Comparison of ENCODE assay signal across 1 cellular context in genomic region chr10:78029294-78030226, GRCh38.
TF ChIP-seq lines count a peak whose summit lies in the region.

Gene POLR3A, minus strand, starts transcription at chr10:78029515. Its CDS starts 108 bp downstream, at chr10:78029407.

TF ChIP-seq in K562, 482 proteins besides CTCF, POLR2A, EP300 and RAD21 (continued from another document and continues in another):
- TF ChIP-seq ZNF146 (CRISPR knock-in tag; IDR thresholded peaks at IDR 0.05; ENCODE audit: unreplicated experiment), result no peak
- no peak for TF ChIP-seq ZNF277 (CRISPR knock-in tag; IDR thresholded peaks at IDR 0.05; ENCODE audit: borderline replicate concordance)
- peak; percentile 70; the same call in 1 of the 2 replicates for TF ChIP-seq RNF2 (IDR thresholded peaks at IDR 0.05)
- peak; percentile 86 for TF ChIP-seq C11orf30 (IDR thresholded peaks at IDR 0.05; ENCODE audit: low read depth)
- peak; percentile 21; the same call in 1 of the 2 replicates for TF ChIP-seq ZNF584 (CRISPR knock-in tag; IDR thresholded peaks at IDR 0.05; ENCODE audit: low read depth)
- TF ChIP-seq ZNF311 (CRISPR knock-in tag; IDR thresholded peaks at IDR 0.05), result peak; percentile 50; the same call in 1 of the 2 replicates
- no peak for TF ChIP-seq CBX1 (IDR thresholded peaks at IDR 0.05; ENCODE audit: low read depth)
- peak; percentile 74 for TF ChIP-seq BRD4 (IDR thresholded peaks at IDR 0.05)
- TF ChIP-seq SMAD1 (IDR thresholded peaks at IDR 0.05; ENCODE audit: low read depth, low read length, partially characterized antibody), result peak; percentile 19
- peak; percentile 88 for TF ChIP-seq TFAP4 (CRISPR knock-in tag; IDR thresholded peaks at IDR 0.05; ENCODE audit: borderline replicate concordance)
- TF ChIP-seq, protein P1, sequence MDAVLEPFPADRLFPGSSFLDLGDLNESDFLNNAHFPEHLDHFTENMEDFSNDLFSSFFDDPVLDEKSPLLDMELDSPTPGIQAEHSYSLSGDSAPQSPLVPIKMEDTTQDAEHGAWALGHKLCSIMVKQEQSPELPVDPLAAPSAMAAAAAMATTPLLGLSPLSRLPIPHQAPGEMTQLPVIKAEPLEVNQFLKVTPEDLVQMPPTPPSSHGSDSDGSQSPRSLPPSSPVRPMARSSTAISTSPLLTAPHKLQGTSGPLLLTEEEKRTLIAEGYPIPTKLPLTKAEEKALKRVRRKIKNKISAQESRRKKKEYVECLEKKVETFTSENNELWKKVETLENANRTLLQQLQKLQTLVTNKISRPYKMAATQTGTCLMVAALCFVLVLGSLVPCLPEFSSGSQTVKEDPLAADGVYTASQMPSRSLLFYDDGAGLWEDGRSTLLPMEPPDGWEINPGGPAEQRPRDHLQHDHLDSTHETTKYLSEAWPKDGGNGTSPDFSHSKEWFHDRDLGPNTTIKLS (IDR thresholded peaks at IDR 0.05; ENCODE audit: borderline replicate concordance, low read depth), result peak; percentile 88
- no peak for TF ChIP-seq NCOA6 (IDR thresholded peaks at IDR 0.05)
- no peak for TF ChIP-seq ZNF124 (CRISPR knock-in tag; IDR thresholded peaks at IDR 0.05)
- TF ChIP-seq, protein P2, sequence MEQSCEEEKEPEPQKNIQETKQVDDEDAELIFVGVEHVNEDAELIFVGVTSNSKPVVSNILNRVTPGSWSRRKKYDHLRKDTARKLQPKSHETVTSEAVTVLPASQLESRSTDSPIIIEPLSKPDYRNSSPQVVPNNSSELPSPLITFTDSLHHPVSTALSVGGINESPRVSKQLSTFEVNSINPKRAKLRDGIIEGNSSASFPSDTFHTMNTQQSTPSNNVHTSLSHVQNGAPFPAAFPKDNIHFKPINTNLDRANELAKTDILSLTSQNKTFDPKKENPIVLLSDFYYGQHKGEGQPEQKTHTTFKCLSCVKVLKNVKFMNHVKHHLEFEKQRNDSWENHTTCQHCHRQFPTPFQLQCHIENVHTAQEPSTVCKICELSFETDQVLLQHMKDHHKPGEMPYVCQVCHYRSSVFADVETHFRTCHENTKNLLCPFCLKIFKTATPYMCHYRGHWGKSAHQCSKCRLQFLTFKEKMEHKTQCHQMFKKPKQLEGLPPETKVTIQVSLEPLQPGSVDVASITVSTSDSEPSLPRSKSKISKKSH (CRISPR knock-in tag; IDR thresholded peaks at IDR 0.05), result no peak
- TF ChIP-seq PTTG1 (tag; IDR thresholded peaks at IDR 0.05; ENCODE audit: low read depth), result peak; percentile 40; the same call in 1 of the 2 replicates
- TF ChIP-seq HLTF (IDR thresholded peaks at IDR 0.05), result peak; percentile 43; the same call in 1 of the 2 replicates
- TF ChIP-seq, protein P3, sequence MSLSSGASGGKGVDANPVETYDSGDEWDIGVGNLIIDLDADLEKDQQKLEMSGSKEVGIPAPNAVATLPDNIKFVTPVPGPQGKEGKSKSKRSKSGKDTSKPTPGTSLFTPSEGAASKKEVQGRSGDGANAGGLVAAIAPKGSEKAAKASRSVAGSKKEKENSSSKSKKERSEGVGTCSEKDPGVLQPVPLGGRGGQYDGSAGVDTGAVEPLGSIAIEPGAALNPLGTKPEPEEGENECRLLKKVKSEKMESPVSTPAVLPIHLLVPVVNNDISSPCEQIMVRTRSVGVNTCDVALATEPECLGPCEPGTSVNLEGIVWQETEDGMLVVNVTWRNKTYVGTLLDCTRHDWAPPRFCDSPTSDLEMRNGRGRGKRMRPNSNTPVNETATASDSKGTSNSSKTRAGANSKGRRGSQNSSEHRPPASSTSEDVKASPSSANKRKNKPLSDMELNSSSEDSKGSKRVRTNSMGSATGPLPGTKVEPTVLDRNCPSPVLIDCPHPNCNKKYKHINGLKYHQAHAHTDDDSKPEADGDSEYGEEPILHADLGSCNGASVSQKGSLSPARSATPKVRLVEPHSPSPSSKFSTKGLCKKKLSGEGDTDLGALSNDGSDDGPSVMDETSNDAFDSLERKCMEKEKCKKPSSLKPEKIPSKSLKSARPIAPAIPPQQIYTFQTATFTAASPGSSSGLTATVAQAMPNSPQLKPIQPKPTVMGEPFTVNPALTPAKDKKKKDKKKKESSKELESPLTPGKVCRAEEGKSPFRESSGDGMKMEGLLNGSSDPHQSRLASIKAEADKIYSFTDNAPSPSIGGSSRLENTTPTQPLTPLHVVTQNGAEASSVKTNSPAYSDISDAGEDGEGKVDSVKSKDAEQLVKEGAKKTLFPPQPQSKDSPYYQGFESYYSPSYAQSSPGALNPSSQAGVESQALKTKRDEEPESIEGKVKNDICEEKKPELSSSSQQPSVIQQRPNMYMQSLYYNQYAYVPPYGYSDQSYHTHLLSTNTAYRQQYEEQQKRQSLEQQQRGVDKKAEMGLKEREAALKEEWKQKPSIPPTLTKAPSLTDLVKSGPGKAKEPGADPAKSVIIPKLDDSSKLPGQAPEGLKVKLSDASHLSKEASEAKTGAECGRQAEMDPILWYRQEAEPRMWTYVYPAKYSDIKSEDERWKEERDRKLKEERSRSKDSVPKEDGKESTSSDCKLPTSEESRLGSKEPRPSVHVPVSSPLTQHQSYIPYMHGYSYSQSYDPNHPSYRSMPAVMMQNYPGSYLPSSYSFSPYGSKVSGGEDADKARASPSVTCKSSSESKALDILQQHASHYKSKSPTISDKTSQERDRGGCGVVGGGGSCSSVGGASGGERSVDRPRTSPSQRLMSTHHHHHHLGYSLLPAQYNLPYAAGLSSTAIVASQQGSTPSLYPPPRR (CRISPR knock-in tag; IDR thresholded peaks at IDR 0.05; ENCODE audit: borderline replicate concordance), result peak; percentile 34; the same call in 1 of the 2 replicates
- TF ChIP-seq ERF (CRISPR knock-in tag; IDR thresholded peaks at IDR 0.05), result no peak
- peak; percentile 57; the same call in 1 of the 2 replicates for TF ChIP-seq ZKSCAN1 (IDR thresholded peaks at IDR 0.05; ENCODE audit: low read depth, low read length)
- TF ChIP-seq NR1H2 (CRISPR knock-in tag; IDR thresholded peaks at IDR 0.05), result no peak
- no peak for TF ChIP-seq FOXA1 (IDR thresholded peaks at IDR 0.05; ENCODE audit: borderline replicate concordance)
- TF ChIP-seq HSF4 (CRISPR knock-in tag; IDR thresholded peaks at IDR 0.05; ENCODE audit: borderline replicate concordance), result no peak
- peak; percentile 59 for TF ChIP-seq TAF9B (IDR thresholded peaks at IDR 0.05; ENCODE audit: partially characterized antibody)
- TF ChIP-seq THRA (IDR thresholded peaks at IDR 0.05), result no peak
- no peak for TF ChIP-seq YBX1 (IDR thresholded peaks at IDR 0.05)
- TF ChIP-seq HIVEP1 (CRISPR knock-in tag; IDR thresholded peaks at IDR 0.05), result 0 out of 2 replicates have a peak, but pooled peaks have one; percentile 44
- TF ChIP-seq ELF4 (CRISPR knock-in tag; IDR thresholded peaks at IDR 0.05), result peak; percentile 57; the same call in 1 of the 2 replicates
- no peak for TF ChIP-seq LARP7 (IDR thresholded peaks at IDR 0.05)
- TF ChIP-seq ATF7 (IDR thresholded peaks at IDR 0.05), result peak; percentile 80
- peak; percentile 86 for TF ChIP-seq DACH1 (IDR thresholded peaks at IDR 0.05; ENCODE audit: partially characterized antibody)
- no peak for TF ChIP-seq ZNF586 (CRISPR knock-in tag; conservative IDR thresholded peaks at IDR 0.05)
- TF ChIP-seq HMGN3 (IDR thresholded peaks at IDR 0.05; ENCODE audit: borderline replicate concordance, extremely low read depth, insufficient read length, low read depth, low read length), result no peak
- no peak for TF ChIP-seq DLX4 (CRISPR knock-in tag; IDR thresholded peaks at IDR 0.05)
- no peak for TF ChIP-seq PCBP1 (IDR thresholded peaks at IDR 0.05; ENCODE audit: low read depth, low read length, poor library complexity, severe bottlenecking)
- peak; percentile 60; the same call in 1 of the 2 replicates for TF ChIP-seq CBFB (CRISPR knock-in tag; IDR thresholded peaks at IDR 0.05)
- peak; percentile 83 for TF ChIP-seq CREB3 (tag; conservative IDR thresholded peaks at IDR 0.05; ENCODE audit: low read depth)
- TF ChIP-seq THAP7 (CRISPR knock-in tag; IDR thresholded peaks at IDR 0.05), result no peak
- TF ChIP-seq TEAD4 (IDR thresholded peaks at IDR 0.05; ENCODE audit: low read length), result peak; percentile 57
- TF ChIP-seq TEAD4 (CRISPR knock-in tag; IDR thresholded peaks at IDR 0.05; ENCODE audit: borderline replicate concordance), result no peak
- TF ChIP-seq CHD2 (IDR thresholded peaks at IDR 0.05; ENCODE audit: low read depth, low read length), result peak; percentile 65
- TF ChIP-seq POLR2G (IDR thresholded peaks at IDR 0.05; ENCODE audit: low read depth, low read length), result peak; percentile 83
